In genomic region chr16:64409762-64410161, GRCh38 we compare ENCODE assay signal across 18 cellular contexts.
A peak's percentile ranks its signal among the peaks of the same experiment; 100 is the strongest.
DNase-seq lines count a peak whose midpoint lies in the region; ATAC-seq and TF ChIP-seq lines count a peak whose summit lies in the region.
"Had no signal": no experiment of that assay in that cellular context is flagged by ENCODE, and none has a peak within 500 bp of the region (broad histone marks: within the 10 kb centered on the region; RNA-seq: fewer than 3 reads in every experiment).

No MANE protein-coding gene starts in this region.

- H3K4me3 ChIP-seq in fibroblast of villous mesenchyme (ENCODE audit: low read depth, low read length), result no peak overlapping the region
- H3K4me3 ChIP-seq: upper lobe of right lung had no signal

- no peak for TF ChIP-seq CTCF in fibroblast of villous mesenchyme (IDR thresholded peaks at IDR 0.05; ENCODE audit: insufficient read depth, low read depth, low read length)
- no peak for TF ChIP-seq CTCF in GM10248 (IDR thresholded peaks at IDR 0.05; ENCODE audit: control extremely low read depth, extremely low read depth, low read depth, missing control alignments)

- peak; percentile 8 for DNase-seq in AG08395 (ENCODE audit: low spot score)
- peak; percentile 21 for DNase-seq in SK-N-DZ (ENCODE audit: low spot score)
- DNase-seq in fibroblast of villous mesenchyme (ENCODE audit: low read depth), result peak; percentile 49
- no peak for DNase-seq in sciatic nerve (ENCODE audit: low spot score)
- DNase-seq in HUDEP-2 (lab: John Stamatoyannopoulos, UW; ENCODE audit: unreplicated experiment in 76 of 76), result no peak
- DNase-seq in NCI-H2107 (lab: John Stamatoyannopoulos, UW), result no peak
- no peak for DNase-seq in GM10248 (ENCODE audit: extremely low spot score)
- DNase-seq in SW480 (ENCODE audit: low spot score), result no peak
- DNase-seq: C1 segment of cervical spinal cord; islet precursor cell; NCI-H1092 treated with DMSO at 0.1 percent for 48 hours; NCI-H187 treated with DMSO at 0.1 percent for 48 hours; NCI-H2227 treated with DMSO at 0.1 percent for 48 hours; NCI-H69; small intestine; stimulated activated CD4-positive, alpha-beta T cell treated with anti-CD3 and anti-CD28 coated beads, Interleukin-1b, Interleukin-23, amount 100 ng/mL, for 48 hours; T-helper 9 cell; upper lobe of right lung had no signal

- intact Hi-C loops in sciatic nerve (cut with DNase I), result no loop called here

- POLR2A ChIA-PET in GM10248 (lab: Yijun Ruan, JAX), result no interaction called here

- CTCF ChIA-PET in GM10248 (lab: Yijun Ruan, JAX), result no interaction called here

- ATAC-seq in sciatic nerve, result peak; percentile 83
- ATAC-seq: upper lobe of right lung had no signal

Comparison
In these comparisons a context has a peak if more than half of its experiments do, and no peak if none do; other contexts are left out.
1. DNase-seq: peak in AG08395 (single experiment), SK-N-DZ (single experiment) and fibroblast of villous mesenchyme (single experiment); none in sciatic nerve (single experiment), HUDEP-2 (0 of 76), NCI-H2107 (single experiment), GM10248 (single experiment) and SW480 (single experiment).